8 cellular contexts compared by ENCODE assay signal in genomic region chr9:131096490-131097258, GRCh38. TPM values are rescaled to one million over a fixed set of nuclear protein-coding genes. Genes with fewer than 3 reads are reported as not detected.
DNase-seq lines count a peak whose midpoint lies in the region; ATAC-seq and TF ChIP-seq lines count a peak whose summit lies in the region.

Gene AIF1L, plus strand, starts transcription at chr9:131096531. Its CDS starts 99 bp downstream, at chr9:131096630.

- H3K9me3 Mint-ChIP-seq in stimulated activated effector memory CD8-positive, alpha-beta T cell treated with anti-CD3 and anti-CD28 coated beads, Interleukin-12 subunit alpha, Interleukin-12 subunit beta, amount 100 ng/mL, for 72 hours, result no peaks in the 10 kb centered on the region

- peak within 1 kb of the TSS; percentile 31; the same call in 1 of the 2 replicates for H3K9ac ChIP-seq in PC-3 (ENCODE audit: low read length)

- DNase-seq in DMS153 (lab: John Stamatoyannopoulos, UW) (peak; percentile 40), DMS153 treated with DMSO at 0.1 percent for 48 hours (lab: John Stamatoyannopoulos, UW; ENCODE audit: unreplicated experiment) (no peak), PC-3 (peak; percentile 62), caudate nucleus (lab: John Stamatoyannopoulos, UW) (peak in 12 of 61 donors; percentile 6 to 69 (median 42)), left lobe of liver (ENCODE audit: low spot score) (no peak), GM10266 (ENCODE audit: extremely low spot score) (no peak)
- no peak for DNase-seq in stimulated activated effector memory CD8-positive, alpha-beta T cell treated with anti-CD3 and anti-CD28 coated beads, Interleukin-12 subunit alpha, Interleukin-12 subunit beta, amount 100 ng/mL, for 72 hours (ENCODE audit: low spot score in 2 of 2)
- no peak for DNase-seq in NK-92 treated with Interleukin-12 subunit alpha and Interleukin-12 subunit beta, amount 100 ng/mL, for 24 hours (lab: John Stamatoyannopoulos, UW)

- peak; percentile 58 for ATAC-seq in PC-3
- ATAC-seq in left lobe of liver, result peak; percentile 55
- ATAC-seq in stimulated activated effector memory CD8-positive, alpha-beta T cell treated with anti-CD3 and anti-CD28 coated beads, Interleukin-12 subunit alpha, Interleukin-12 subunit beta, amount 100 ng/mL, for 72 hours, result peak; percentile 31

- intact Hi-C loops in PC-3 (cut with micrococcal nuclease), result no loop called here

- no peaks in the 10 kb centered on the region for H3K9me2 ChIP-seq in PC-3 (replicated peaks; ENCODE audit: low read length)

- no peaks in the 10 kb centered on the region for H4K20me1 ChIP-seq in PC-3 (ENCODE audit: low read length)

- no peaks in the 10 kb centered on the region for H3K79me2 ChIP-seq in PC-3 (ENCODE audit: low read length)

- H3F3A ChIP-seq in PC-3 (ENCODE audit: low read length, unreplicated experiment), result no peaks in the 10 kb centered on the region

- peak within 1 kb of the TSS; percentile 56 for H3K4me3 Mint-ChIP-seq in stimulated activated effector memory CD8-positive, alpha-beta T cell treated with anti-CD3 and anti-CD28 coated beads, Interleukin-12 subunit alpha, Interleukin-12 subunit beta, amount 100 ng/mL, for 72 hours

- TF ChIP-seq CTCF in PC-3 (conservative IDR thresholded peaks at IDR 0.05; ENCODE audit: low read depth, low read length), result no peak
- no peak for TF ChIP-seq CTCF in GM10266 (IDR thresholded peaks at IDR 0.05; ENCODE audit: control insufficient read depth, insufficient read depth, low read depth, missing control alignments)

- H3K4me2 ChIP-seq in PC-3 (ENCODE audit: low read length), result peak within 1 kb of the TSS; percentile 90

- no peaks in the 10 kb centered on the region for H3K36me3 ChIP-seq in PC-3 (ENCODE audit: low read depth, low read length)

- peaks cover 12% of the 10 kb centered on the region for H3K4me1 Mint-ChIP-seq in stimulated activated effector memory CD8-positive, alpha-beta T cell treated with anti-CD3 and anti-CD28 coated beads, Interleukin-12 subunit alpha, Interleukin-12 subunit beta, amount 100 ng/mL, for 72 hours

- H3K9me3 ChIP-seq in PC-3 (ENCODE audit: low read length), result no peaks in the 10 kb centered on the region

- H2AFZ ChIP-seq in PC-3 (ENCODE audit: low read length), result peak within 1 kb of the TSS; percentile 89

- no peak within 1 kb of the TSS for H3K27ac ChIP-seq in PC-3 (ENCODE audit: low read length)
- H3K27ac ChIP-seq in caudate nucleus (ENCODE audit: low read depth, low read length), result peak within 1 kb of the TSS; percentile 87

- no peaks in the 10 kb centered on the region for H3K36me3 Mint-ChIP-seq in stimulated activated effector memory CD8-positive, alpha-beta T cell treated with anti-CD3 and anti-CD28 coated beads, Interleukin-12 subunit alpha, Interleukin-12 subunit beta, amount 100 ng/mL, for 72 hours

- no TSS peak for BruUV-seq in PC-3 (replicated peaks; lab: Mats Ljungman, UMichigan)

- peak within 1 kb of the TSS; percentile 73 for H3K4me3 ChIP-seq in PC-3 (ENCODE audit: low read length)

- H3K4me1 ChIP-seq in PC-3 (ENCODE audit: insufficient read depth, low read length), result 0 out of 2 replicates have a peak, but pooled peaks cover 6% of the 10 kb centered on the region

- CTCF ChIA-PET in PC-3 (lab: Charles Lee), result interaction anchor here (0.6 to 1.0 kb wide), 2 partner anchors 12 to 50 kb away, joined by 4 to 7 read pairs; no protein-coding TSS in a partner anchor

- POLR2A ChIA-PET in PC-3 (lab: Charles Lee; ENCODE audit: unreplicated experiment), result interaction anchor here (0.6 to 0.9 kb wide), 2 partner anchors 28 to 29 kb away, joined by 3 to 5 read pairs; partner anchors contain the start of gene NUP214

- H3K27ac Mint-ChIP-seq in stimulated activated effector memory CD8-positive, alpha-beta T cell treated with anti-CD3 and anti-CD28 coated beads, Interleukin-12 subunit alpha, Interleukin-12 subunit beta, amount 100 ng/mL, for 72 hours, result no peak within 1 kb of the TSS

- no peaks in the 10 kb centered on the region for H3K27me3 ChIP-seq in PC-3 (ENCODE audit: low read length)

RNA-seq across cellular contexts. Expression of gene AIF1L, which starts in this region (rescaled TPM):
- total RNA-seq in PC-3 (2014; rRNA removed) (23.7 and 27.0 TPM in 2 replicates), left lobe of liver (0.83 TPM)

Comparison
In these comparisons a context has a peak if more than half of its experiments do, and no peak if none do; other contexts are left out.
1. RNA of gene AIF1L (total RNA-seq): 23.7 to 27.0 TPM in PC-3; 0.83 TPM in left lobe of liver (single experiment); every median in the first group is over 10 times any median in the second.
2. DNase-seq: peak in DMS153 (single experiment) and PC-3 (single experiment); none in DMS153 treated with DMSO at 0.1 percent for 48 hours (single experiment), left lobe of liver (single experiment), stimulated activated effector memory CD8-positive, alpha-beta T cell treated with anti-CD3 and anti-CD28 coated beads, Interleukin-12 subunit alpha, Interleukin-12 subunit beta, amount 100 ng/mL, for 72 hours (0 of 2), NK-92 treated with Interleukin-12 subunit alpha and Interleukin-12 subunit beta, amount 100 ng/mL, for 24 hours (single experiment) and GM10266 (single experiment).
3. Peak in ATAC-seq in left lobe of liver; RNA of the gene not detected or under 1 TPM.
4. Peak in every context shown above with its lines, with median percentiles within 50 percentile points of each other: ATAC-seq.